In the genomic region with DNA sequence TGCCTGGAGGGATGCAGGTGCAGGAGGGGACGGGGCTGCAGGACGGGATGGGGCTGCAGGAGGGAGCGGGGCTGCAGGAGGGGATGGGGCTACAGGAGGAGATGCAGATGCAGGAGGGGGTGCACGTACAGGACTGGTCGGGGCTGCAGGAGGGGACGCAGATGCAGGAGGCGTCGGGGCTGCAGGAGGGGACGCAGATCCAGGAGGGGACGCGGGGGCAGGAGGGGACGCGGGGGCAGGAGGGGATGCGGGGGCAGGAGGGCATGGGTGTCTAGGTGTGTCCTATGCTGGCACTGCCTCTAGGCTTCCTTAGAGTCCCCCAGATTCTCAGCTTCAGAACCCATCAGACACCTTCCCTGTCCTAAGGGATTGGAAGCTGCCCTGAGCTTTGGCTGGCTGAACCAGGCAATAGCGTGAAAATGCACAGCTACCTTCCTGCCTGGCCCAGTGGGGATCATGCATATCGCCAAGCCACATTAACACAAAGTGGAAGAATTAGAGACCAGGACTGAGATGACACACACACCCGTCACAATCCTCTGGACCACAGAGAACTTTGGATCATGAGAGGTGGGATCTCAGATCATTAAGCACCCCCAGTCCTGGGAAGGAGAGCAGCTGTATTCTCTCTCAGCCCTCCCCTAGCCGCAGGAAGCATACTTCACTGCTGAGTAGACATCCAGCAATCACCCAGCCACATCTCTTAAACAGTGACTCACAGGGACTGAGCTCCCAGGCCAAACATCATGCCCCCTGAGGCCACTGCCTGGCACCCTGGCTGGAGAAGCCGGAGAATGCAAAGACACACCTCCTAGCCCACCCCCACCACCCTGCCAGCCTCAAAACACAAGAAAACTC, we compare ENCODE assay signal across 12 cellular contexts.
DNase-seq lines count a peak whose midpoint lies in the region; ATAC-seq and TF ChIP-seq lines count a peak whose summit lies in the region.
"Had no signal": no experiment of that assay in that cellular context is flagged by ENCODE, and none has a peak within 500 bp of the region (broad histone marks: within the 10 kb centered on the region; RNA-seq: fewer than 3 reads in every experiment).

No MANE protein-coding gene starts in this region.

- peak overlapping the region; percentile 34 for H3K4me3 Mint-ChIP-seq in CD4-positive, alpha-beta T cell
- peak overlapping the region in 2 of 3 experiments; percentile 18 to 82 for H3K4me3 Mint-ChIP-seq in nephron
- H3K4me3 Mint-ChIP-seq in activated T-helper 2 cell treated with anti-CD3 and anti-CD28 coated beads, Interferon-gamma antibody, Interleukin-2, Interleukin-4, amounts not matched to agents 10 μg/mL and 5 μg/mL and 100 μg/mL, durations not matched to agents 14 hours and 24 hours and 36 hours (ENCODE audit: low read depth), result no peak overlapping the region
- H3K4me3 Mint-ChIP-seq: activated T-cell treated with anti-CD3 and anti-CD28 coated beads, Interleukin-2, amount 50 U/mL, for 24 hours had no signal

- no peaks in the 10 kb centered on the region for H3K36me3 Mint-ChIP-seq in CD4-positive, alpha-beta T cell (ENCODE audit: low read depth)
- H3K36me3 Mint-ChIP-seq in nephron (ENCODE audit: low read depth), result no peaks in the 10 kb centered on the region
- H3K36me3 Mint-ChIP-seq in activated T-helper 2 cell treated with anti-CD3 and anti-CD28 coated beads, Interferon-gamma antibody, Interleukin-2, Interleukin-4, amounts not matched to agents 10 μg/mL and 5 μg/mL and 100 μg/mL, durations not matched to agents 14 hours and 24 hours and 36 hours (ENCODE audit: low read depth), result no peaks in the 10 kb centered on the region

- no peak overlapping the region for H3K27ac ChIP-seq in CD4-positive, alpha-beta T cell (ENCODE audit: low read depth, low read length)
- H3K27ac ChIP-seq in coronary artery, result peak overlapping the region in 1 of 2 donors; percentile 26
- H3K27ac ChIP-seq: esophagus squamous epithelium had no signal

- no peak overlapping the region for H3K27ac Mint-ChIP-seq in CD4-positive, alpha-beta T cell
- H3K27ac Mint-ChIP-seq in nephron, result no peak overlapping the region
- no peak overlapping the region for H3K27ac Mint-ChIP-seq in activated T-helper 2 cell treated with anti-CD3 and anti-CD28 coated beads, Interferon-gamma antibody, Interleukin-2, Interleukin-4, amounts not matched to agents 10 μg/mL and 5 μg/mL and 100 μg/mL, durations not matched to agents 14 hours and 24 hours and 36 hours
- H3K27ac Mint-ChIP-seq: activated T-cell treated with anti-CD3 and anti-CD28 coated beads, Interleukin-2, amount 50 U/mL, for 24 hours had no signal

- POLR2A ChIA-PET in CD4-positive, alpha-beta T cell (lab: Charles Lee), result interaction anchor here (0.6 kb wide), 1 partner anchor 475 kb away, joined by 3 read pairs; no protein-coding TSS in a partner anchor

- no peaks in the 10 kb centered on the region for H3K27me3 ChIP-seq in CD4-positive, alpha-beta T cell (ENCODE audit: control insufficient read depth, insufficient read depth, low read length)
- H3K27me3 ChIP-seq: esophagus squamous epithelium had no signal

- TF ChIP-seq CTCF in CD4-positive, alpha-beta T cell (IDR thresholded peaks at IDR 0.05), result no peak
- TF ChIP-seq CTCF in coronary artery (IDR thresholded peaks at IDR 0.05), result no peak
- no peak for TF ChIP-seq CTCF in nephron (IDR thresholded peaks at IDR 0.05; ENCODE audit: unreplicated experiment in 3 of 3)

- H3K9me3 ChIP-seq in CD4-positive, alpha-beta T cell (ENCODE audit: control insufficient read depth, low read length), result no peaks in the 10 kb centered on the region
- H3K9me3 ChIP-seq: esophagus squamous epithelium had no signal

- no peak for ATAC-seq in CD4-positive, alpha-beta T cell (ENCODE audit: poor library complexity)
- ATAC-seq in HG02973 (IDR thresholded peaks at IDR 0.05; ENCODE audit: unreplicated experiment), result no peak

- H3K27me3 Mint-ChIP-seq in CD4-positive, alpha-beta T cell, result no peaks in the 10 kb centered on the region
- H3K27me3 Mint-ChIP-seq in nephron (ENCODE audit: low read depth), result peaks cover 10% of the 10 kb centered on the region
- H3K27me3 Mint-ChIP-seq in activated T-helper 2 cell treated with anti-CD3 and anti-CD28 coated beads, Interferon-gamma antibody, Interleukin-2, Interleukin-4, amounts not matched to agents 10 μg/mL and 5 μg/mL and 100 μg/mL, durations not matched to agents 14 hours and 24 hours and 36 hours (ENCODE audit: low read depth), result no peaks in the 10 kb centered on the region
- H3K27me3 Mint-ChIP-seq: activated T-cell treated with anti-CD3 and anti-CD28 coated beads, Interleukin-2, amount 50 U/mL, for 24 hours had no signal

- intact Hi-C loops in CD4-positive, alpha-beta T cell (cut with DNase I, micrococcal nuclease), result loop anchor here in 1 of 2 experiments (5.0 to 10.0 kb wide), 2 partner anchors 166 to 578 kb away; no protein-coding TSS in a partner anchor
- intact Hi-C loops in activated T-helper 2 cell treated with anti-CD3 and anti-CD28 coated beads, Interferon-gamma antibody, Interleukin-2, Interleukin-4, amounts not matched to agents 10 μg/mL and 5 μg/mL and 100 μg/mL, durations not matched to agents 14 hours and 24 hours and 36 hours (cut with micrococcal nuclease), result loop anchor here (5.0 to 10.0 kb wide), 2 partner anchors 51 to 468 kb away; no protein-coding TSS in a partner anchor

- DNase-seq in CD4-positive, alpha-beta T cell, result no peak
- DNase-seq in LoVo (ENCODE audit: low spot score) (peak; percentile 23), coronary artery (ENCODE audit: low spot score) (peak; percentile 72), activated T-cell treated with anti-CD3 and anti-CD28 coated beads for 4 hours (no peak), NCI-H1417 treated with DMSO at 0.1 percent for 48 hours (lab: John Stamatoyannopoulos, UW) (no peak)
- no peak for DNase-seq in activated T-helper 2 cell treated with anti-CD3 and anti-CD28 coated beads, Interferon-gamma antibody, Interleukin-2, Interleukin-4, amounts not matched to agents 10 μg/mL and 5 μg/mL and 100 μg/mL, durations not matched to agents 14 hours and 24 hours and 36 hours (ENCODE audit: low spot score)
- DNase-seq: activated T-cell treated with anti-CD3 and anti-CD28 coated beads, Interleukin-2, amount 50 U/mL, for 24 hours; esophagus squamous epithelium; GF-D8; NCI-H2081 treated with DMSO at 0.1 percent for 48 hours had no signal

- peaks cover 12% of the 10 kb centered on the region for H3K4me1 Mint-ChIP-seq in CD4-positive, alpha-beta T cell (ENCODE audit: low read depth)
- H3K4me1 Mint-ChIP-seq in nephron, result peaks cover 25% of the 10 kb centered on the region
- peaks cover 13% of the 10 kb centered on the region for H3K4me1 Mint-ChIP-seq in activated T-helper 2 cell treated with anti-CD3 and anti-CD28 coated beads, Interferon-gamma antibody, Interleukin-2, Interleukin-4, amounts not matched to agents 10 μg/mL and 5 μg/mL and 100 μg/mL, durations not matched to agents 14 hours and 24 hours and 36 hours (ENCODE audit: low read depth)

- CTCF ChIA-PET in CD4-positive, alpha-beta T cell (lab: Charles Lee), result no interaction called here

- H3K4me3 ChIP-seq in coronary artery, result no peak overlapping the region
- H3K4me3 ChIP-seq: esophagus squamous epithelium had no signal

- H3K9me3 Mint-ChIP-seq in CD4-positive, alpha-beta T cell, result no peaks in the 10 kb centered on the region
- no peaks in the 10 kb centered on the region for H3K9me3 Mint-ChIP-seq in nephron
- H3K9me3 Mint-ChIP-seq in activated T-helper 2 cell treated with anti-CD3 and anti-CD28 coated beads, Interferon-gamma antibody, Interleukin-2, Interleukin-4, amounts not matched to agents 10 μg/mL and 5 μg/mL and 100 μg/mL, durations not matched to agents 14 hours and 24 hours and 36 hours, result no peaks in the 10 kb centered on the region
- H3K9me3 Mint-ChIP-seq: activated T-cell treated with anti-CD3 and anti-CD28 coated beads, Interleukin-2, amount 50 U/mL, for 24 hours had no signal

Comparison
In these comparisons a context has a peak if more than half of its experiments do, and no peak if none do; other contexts are left out.
1. DNase-seq: peak in LoVo (single experiment) and coronary artery (single experiment); none in CD4-positive, alpha-beta T cell (0 of 10), activated T-cell treated with anti-CD3 and anti-CD28 coated beads for 4 hours (single experiment), activated T-helper 2 cell treated with anti-CD3 and anti-CD28 coated beads, Interferon-gamma antibody, Interleukin-2, Interleukin-4, amounts not matched to agents 10 μg/mL and 5 μg/mL and 100 μg/mL, durations not matched to agents 14 hours and 24 hours and 36 hours (single experiment) and NCI-H1417 treated with DMSO at 0.1 percent for 48 hours (single experiment).